ENCODE assay signal across 20 cellular contexts in the genomic region with DNA sequence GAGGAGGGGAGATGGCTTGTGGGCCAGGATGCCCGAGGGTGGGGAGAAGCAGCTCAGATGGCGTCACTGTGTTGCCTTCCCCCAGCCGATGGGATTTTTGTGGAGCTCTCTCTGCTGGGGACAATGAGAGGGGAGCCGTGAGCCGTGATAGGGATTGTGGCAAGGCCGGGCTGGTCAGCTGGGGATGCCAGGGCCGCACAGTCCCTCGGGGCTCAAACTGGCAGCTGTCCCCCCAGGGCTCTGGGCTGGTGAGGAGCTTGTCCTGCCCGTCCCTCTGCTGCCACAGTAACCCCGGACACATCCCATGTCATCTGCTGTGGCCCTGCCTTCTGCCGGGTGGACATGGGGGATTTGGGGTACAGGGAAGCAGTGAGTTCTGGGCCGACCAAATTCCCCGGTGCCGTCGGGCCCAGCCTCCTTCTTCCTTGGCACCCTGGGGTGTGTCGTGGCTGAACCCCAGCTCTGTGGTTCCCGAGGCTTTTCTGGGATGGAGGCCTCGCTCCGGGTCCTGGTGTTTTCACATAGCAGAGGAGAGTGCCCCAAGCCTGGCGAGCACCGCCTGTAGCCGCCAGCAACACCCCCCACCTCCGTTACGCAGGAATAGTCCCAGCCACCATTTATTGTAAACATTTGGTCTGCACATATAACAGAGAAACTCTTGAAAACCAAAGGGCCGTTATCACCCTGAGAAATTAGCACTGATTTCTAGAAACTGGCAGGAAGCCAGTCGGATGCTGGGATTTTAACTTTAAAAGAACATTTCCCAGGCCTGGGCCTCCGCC. TPM values are rescaled to one million over a fixed set of nuclear protein-coding genes. Genes with fewer than 3 reads are reported as not detected.
DNase-seq lines count a peak whose midpoint lies in the region; ATAC-seq and TF ChIP-seq lines count a peak whose summit lies in the region.
"Had no signal": no experiment of that assay in that cellular context is flagged by ENCODE, and none has a peak within 500 bp of the region (broad histone marks: within the 10 kb centered on the region; RNA-seq: fewer than 3 reads in every experiment).

No MANE protein-coding gene starts in this region.

- no peaks in the 10 kb centered on the region for H3K9me3 ChIP-seq in CD4-positive, alpha-beta T cell (ENCODE audit: control insufficient read depth, low read length)
- H3K9me3 ChIP-seq: BE2C, MG63 had no signal

- POLR2A ChIA-PET in CD4-positive, alpha-beta T cell (lab: Charles Lee): no interaction called here

- H3K27ac Mint-ChIP-seq in natural killer cell treated with Interleukin-12 subunit alpha and Interleukin-12 subunit beta and Interleukin-15 and Interleukin-18, amount 100 ng/mL, for 72 hours: no peak overlapping the region
- H3K27ac Mint-ChIP-seq in natural killer cell: no peak overlapping the region
- H3K27ac Mint-ChIP-seq in CD4-positive, alpha-beta T cell: no peak overlapping the region
- H3K27ac Mint-ChIP-seq in activated naive CD8-positive, alpha-beta T cell treated with anti-CD3 and anti-CD28 coated beads for 36 hours: no peak overlapping the region
- H3K27ac Mint-ChIP-seq: CD4-positive, CD25-positive, alpha-beta regulatory T cell; GM23338; IgD-negative memory B cell had no signal

- peak; percentile 49 for DNase-seq in natural killer cell treated with Interleukin-12 subunit alpha and Interleukin-12 subunit beta and Interleukin-15 and Interleukin-18, amount 100 ng/mL, for 72 hours (ENCODE audit: low spot score)
- DNase-seq in natural killer cell (no peak), fibroblast of villous mesenchyme (ENCODE audit: low read depth) (peak; percentile 4)
- DNase-seq in CD4-positive, alpha-beta T cell: no peak
- DNase-seq in activated naive CD8-positive, alpha-beta T cell treated with anti-CD3 and anti-CD28 coated beads for 36 hours: no peak
- DNase-seq: BE2C; CD4-positive, CD25-positive, alpha-beta regulatory T cell; COR-L47; DMS79; MG63; NCI-H1694 treated with DMSO at 0.1 percent for 48 hours; NCI-H2081 treated with DMSO at 0.1 percent for 48 hours; NCI-H510A had no signal

- no peaks in the 10 kb centered on the region for H3K9me3 Mint-ChIP-seq in natural killer cell treated with Interleukin-12 subunit alpha and Interleukin-12 subunit beta and Interleukin-15 and Interleukin-18, amount 100 ng/mL, for 72 hours
- no peaks in the 10 kb centered on the region for H3K9me3 Mint-ChIP-seq in natural killer cell
- H3K9me3 Mint-ChIP-seq in CD4-positive, alpha-beta T cell: no peaks in the 10 kb centered on the region
- no peaks in the 10 kb centered on the region for H3K9me3 Mint-ChIP-seq in activated naive CD8-positive, alpha-beta T cell treated with anti-CD3 and anti-CD28 coated beads for 36 hours
- H3K9me3 Mint-ChIP-seq: CD4-positive, CD25-positive, alpha-beta regulatory T cell; GM23338; IgD-negative memory B cell had no signal

- intact Hi-C loops in natural killer cell (cut with micrococcal nuclease): no loop called here
- intact Hi-C loops in CD4-positive, alpha-beta T cell (cut with DNase I, micrococcal nuclease): no loop called here

- no peak for TF ChIP-seq CTCF in natural killer cell (IDR thresholded peaks at IDR 0.05)
- TF ChIP-seq CTCF in fibroblast of villous mesenchyme (IDR thresholded peaks at IDR 0.05; ENCODE audit: insufficient read depth, low read depth, low read length): no peak
- no peak for TF ChIP-seq CTCF in CD4-positive, alpha-beta T cell (IDR thresholded peaks at IDR 0.05)

- CTCF ChIA-PET in CD4-positive, alpha-beta T cell (lab: Charles Lee): no interaction called here

- H3K4me3 Mint-ChIP-seq in natural killer cell treated with Interleukin-12 subunit alpha and Interleukin-12 subunit beta and Interleukin-15 and Interleukin-18, amount 100 ng/mL, for 72 hours: no peak overlapping the region
- no peak overlapping the region for H3K4me3 Mint-ChIP-seq in natural killer cell
- no peak overlapping the region for H3K4me3 Mint-ChIP-seq in CD4-positive, alpha-beta T cell
- no peak overlapping the region for H3K4me3 Mint-ChIP-seq in activated naive CD8-positive, alpha-beta T cell treated with anti-CD3 and anti-CD28 coated beads for 36 hours
- H3K4me3 Mint-ChIP-seq: CD4-positive, CD25-positive, alpha-beta regulatory T cell; GM23338 had no signal

- no peak overlapping the region for H3K4me3 ChIP-seq in fibroblast of villous mesenchyme (ENCODE audit: low read depth, low read length)
- H3K4me3 ChIP-seq: GM23338, MG63 had no signal

- no peaks in the 10 kb centered on the region for H3K27me3 Mint-ChIP-seq in natural killer cell treated with Interleukin-12 subunit alpha and Interleukin-12 subunit beta and Interleukin-15 and Interleukin-18, amount 100 ng/mL, for 72 hours
- no peaks in the 10 kb centered on the region for H3K27me3 Mint-ChIP-seq in natural killer cell (ENCODE audit: low read depth in 2 of 2)
- H3K27me3 Mint-ChIP-seq in CD4-positive, alpha-beta T cell: no peaks in the 10 kb centered on the region
- H3K27me3 Mint-ChIP-seq in activated naive CD8-positive, alpha-beta T cell treated with anti-CD3 and anti-CD28 coated beads for 36 hours: no peaks in the 10 kb centered on the region
- H3K27me3 Mint-ChIP-seq: CD4-positive, CD25-positive, alpha-beta regulatory T cell had no signal

- no peaks in the 10 kb centered on the region for H3K36me3 Mint-ChIP-seq in natural killer cell treated with Interleukin-12 subunit alpha and Interleukin-12 subunit beta and Interleukin-15 and Interleukin-18, amount 100 ng/mL, for 72 hours
- H3K36me3 Mint-ChIP-seq in natural killer cell: no peaks in the 10 kb centered on the region
- no peaks in the 10 kb centered on the region for H3K36me3 Mint-ChIP-seq in CD4-positive, alpha-beta T cell (ENCODE audit: low read depth)
- H3K36me3 Mint-ChIP-seq in activated naive CD8-positive, alpha-beta T cell treated with anti-CD3 and anti-CD28 coated beads for 36 hours: no peaks in the 10 kb centered on the region
- H3K36me3 Mint-ChIP-seq: CD4-positive, CD25-positive, alpha-beta regulatory T cell; IgD-negative memory B cell had no signal

- H3K4me1 Mint-ChIP-seq in natural killer cell treated with Interleukin-12 subunit alpha and Interleukin-12 subunit beta and Interleukin-15 and Interleukin-18, amount 100 ng/mL, for 72 hours (ENCODE audit: low read depth in 2 of 2): no peaks in the 10 kb centered on the region
- H3K4me1 Mint-ChIP-seq in natural killer cell: no peaks in the 10 kb centered on the region
- H3K4me1 Mint-ChIP-seq in CD4-positive, alpha-beta T cell (ENCODE audit: low read depth): no peaks in the 10 kb centered on the region
- no peaks in the 10 kb centered on the region for H3K4me1 Mint-ChIP-seq in activated naive CD8-positive, alpha-beta T cell treated with anti-CD3 and anti-CD28 coated beads for 36 hours
- H3K4me1 Mint-ChIP-seq: CD4-positive, CD25-positive, alpha-beta regulatory T cell; IgD-negative memory B cell had no signal

- ATAC-seq in natural killer cell treated with Interleukin-12 subunit alpha and Interleukin-12 subunit beta and Interleukin-15 and Interleukin-18, amount 100 ng/mL, for 72 hours: no peak
- ATAC-seq in natural killer cell: no peak
- no peak for ATAC-seq in CD4-positive, alpha-beta T cell (ENCODE audit: poor library complexity)
- ATAC-seq in HG03520 (IDR thresholded peaks at IDR 0.05; ENCODE audit: unreplicated experiment): no peak
- ATAC-seq: GM23338, HCT116 had no signal

- H3K27ac ChIP-seq in angular gyrus (ENCODE audit: low read depth, low read length) (peak overlapping the region; percentile 60), temporal lobe (ENCODE audit: low read depth, low read length) (peak overlapping the region; percentile 45)
- H3K27ac ChIP-seq in CD4-positive, alpha-beta T cell (ENCODE audit: low read depth, low read length): no peak overlapping the region
- H3K27ac ChIP-seq: RWPE1 had no signal

- H3K27me3 ChIP-seq in CD4-positive, alpha-beta T cell (ENCODE audit: control insufficient read depth, insufficient read depth, low read length): no peaks in the 10 kb centered on the region
- H3K27me3 ChIP-seq: BE2C, MG63 had no signal

RNA-seq across cellular contexts. Expression of a gene that starts 9.8 kb away (rescaled TPM):
- total RNA-seq in natural killer cell treated with Interleukin-12 subunit alpha and Interleukin-12 subunit beta and Interleukin-15 and Interleukin-18, amount 100 ng/mL, for 72 hours: under 1 TPM; 0.17 to 0.33 TPM
- total RNA-seq in natural killer cell (under 1 TPM in 2 of 3 donors, not detected in 1; 0.11 to 0.14 TPM), fibroblast of villous mesenchyme (under 0.01 TPM in 2 replicates), temporal lobe (31.7 TPM)
- total RNA-seq in CD4-positive, alpha-beta T cell: under 1 TPM; 0.22 to 0.55 TPM
- total RNA-seq in activated naive CD8-positive, alpha-beta T cell treated with anti-CD3 and anti-CD28 coated beads for 36 hours: under 1 TPM; 0.46 to 0.97 TPM

Comparison
In these comparisons a context has a peak if more than half of its experiments do, and no peak if none do; other contexts are left out.
1. DNase-seq: peak in natural killer cell treated with Interleukin-12 subunit alpha and Interleukin-12 subunit beta and Interleukin-15 and Interleukin-18, amount 100 ng/mL, for 72 hours (single experiment) and fibroblast of villous mesenchyme (single experiment); none in natural killer cell (single experiment), CD4-positive, alpha-beta T cell (0 of 10) and activated naive CD8-positive, alpha-beta T cell treated with anti-CD3 and anti-CD28 coated beads for 36 hours (single experiment).
2. RNA of a gene that starts 9.8 kb away (total RNA-seq): 31.7 TPM in temporal lobe (single experiment); 0.46 to 0.97 TPM in activated naive CD8-positive, alpha-beta T cell treated with anti-CD3 and anti-CD28 coated beads for 36 hours, 0.22 to 0.55 TPM in CD4-positive, alpha-beta T cell, 0.17 to 0.33 TPM in natural killer cell treated with Interleukin-12 subunit alpha and Interleukin-12 subunit beta and Interleukin-15 and Interleukin-18, amount 100 ng/mL, for 72 hours, 0.11 to 0.14 TPM in natural killer cell and under 0.01 TPM in fibroblast of villous mesenchyme; every median in the first group is over 10 times any median in the second.